In genomic region chr6:40265615-40266014, GRCh38 we compare ENCODE assay signal across 37 cellular contexts.
"Had no signal": no experiment of that assay in that cellular context is flagged by ENCODE, and none has a peak within 500 bp of the region (broad histone marks: within the 10 kb centered on the region; RNA-seq: fewer than 3 reads in every experiment).

No MANE protein-coding gene starts in this region.

- ATAC-seq: activated CD8-positive, alpha-beta T cell treated with anti-CD3 and anti-CD28 coated beads for 36 hours; activated naive CD4-positive, alpha-beta T cell treated with anti-CD3 and anti-CD28 coated beads, Interleukin-2, amount 50 U/mL, for 72 hours; activated T-cell treated with anti-CD3 and anti-CD28 coated beads, Interleukin-2, amount 50 U/mL, for 4 hours; activated T-cell treated with anti-CD3 and anti-CD28 coated beads, Interleukin-2, amount 50 U/mL, for 72 hours; activated T-helper 17 cell treated with anti-CD3 and anti-CD28 coated beads, Interleukin-2, amount 50 U/mL, for 72 hours; body of pancreas had no signal

- H3K4me1 ChIP-seq: adrenal gland, breast epithelium had no signal

- H3K36me3 ChIP-seq: adrenal gland, brain microvascular endothelial cell, breast epithelium had no signal

- H3K4me1 Mint-ChIP-seq: activated B cell treated with CpG ODN at 0.5 μM for 24 hours; activated CD4-positive, alpha-beta T cell treated with anti-CD3 and anti-CD28 coated beads, Interleukin-2, amount 10 ng/mL, durations not matched to agents 24 days and 14 days; activated naive CD8-positive, alpha-beta T cell treated with anti-CD3 and anti-CD28 coated beads for 36 hours; activated T-helper 17 cell treated with anti-CD3 and anti-CD28 coated beads, Interleukin-2, amount 50 U/mL, for 72 hours; central memory CD8-positive, alpha-beta T cell had no signal

- H3K4me3 ChIP-seq: adrenal gland, body of pancreas, breast epithelium had no signal

- H3K27ac ChIP-seq: adrenal gland, body of pancreas, brain microvascular endothelial cell, breast epithelium, VCaP had no signal

- H3K4me3 Mint-ChIP-seq: activated B cell treated with CpG ODN at 0.5 μM for 24 hours; activated CD4-positive, alpha-beta memory T cell treated with anti-CD3 and anti-CD28 coated beads for 36 hours; activated CD4-positive, alpha-beta T cell treated with anti-CD3 and anti-CD28 coated beads, Interleukin-2, amount 10 ng/mL, durations not matched to agents 24 days and 14 days; activated CD8-positive, alpha-beta T cell treated with anti-CD3 and anti-CD28 coated beads for 36 hours; activated naive CD4-positive, alpha-beta T cell treated with anti-CD3 and anti-CD28 coated beads for 36 hours; activated naive CD8-positive, alpha-beta T cell treated with anti-CD3 and anti-CD28 coated beads for 36 hours; activated T-cell treated with anti-CD3 and anti-CD28 coated beads, Interleukin-2, amount 50 U/mL, for 4 hours; activated T-cell treated with anti-CD3 and anti-CD28 coated beads, Interleukin-2, amount 50 U/mL, for 72 hours; activated T-helper 1 cell treated with anti-CD3 and anti-CD28 coated beads, Interleukin-12 subunit alpha, Interleukin-12 subunit beta, Interleukin-2, Interleukin-4 antibody, amounts not matched to agents 30 ng/mL and 10 ng/mL and 1 ng/mL, durations not matched to agents 14 hours and 24 hours and 36 hours; activated T-helper 17 cell treated with anti-CD3 and anti-CD28 coated beads, Interleukin-2, amount 50 U/mL, for 72 hours; central memory CD8-positive, alpha-beta T cell; T-helper 1 cell treated with Interleukin-12 subunit alpha and Interleukin-12 subunit beta and Interleukin-4 antibody, amounts not matched to agents 30 μg/mL and 1 μg/mL, for 36 hours; T-helper 2 cell treated with Interferon-gamma antibody and Interleukin-4, amounts not matched to agents 5 μg/mL and 100 μg/mL, for 36 hours had no signal

- H3K9me3 ChIP-seq: adrenal gland, body of pancreas, breast epithelium had no signal

- H3K27ac Mint-ChIP-seq: activated B cell treated with CpG ODN at 0.5 μM for 24 hours; activated CD4-positive, alpha-beta memory T cell treated with anti-CD3 and anti-CD28 coated beads for 36 hours; activated CD4-positive, alpha-beta T cell treated with anti-CD3 and anti-CD28 coated beads, Interleukin-2, amount 10 ng/mL, durations not matched to agents 24 days and 14 days; activated CD8-positive, alpha-beta T cell treated with anti-CD3 and anti-CD28 coated beads for 36 hours; activated naive CD4-positive, alpha-beta T cell treated with anti-CD3 and anti-CD28 coated beads for 36 hours; activated naive CD4-positive, alpha-beta T cell treated with anti-CD3 and anti-CD28 coated beads, Interleukin-2, amount 50 U/mL, for 72 hours; activated naive CD8-positive, alpha-beta T cell treated with anti-CD3 and anti-CD28 coated beads for 36 hours; activated T-cell treated with anti-CD3 and anti-CD28 coated beads, Interleukin-2, amount 50 U/mL, for 72 hours; activated T-helper 1 cell treated with anti-CD3 and anti-CD28 coated beads, Interleukin-12 subunit alpha, Interleukin-12 subunit beta, Interleukin-2, Interleukin-4 antibody, amounts not matched to agents 30 ng/mL and 10 ng/mL and 1 ng/mL, durations not matched to agents 14 hours and 24 hours and 36 hours; activated T-helper 17 cell treated with anti-CD3 and anti-CD28 coated beads, Interleukin-2, amount 50 U/mL, for 72 hours; T-helper 1 cell treated with Interleukin-12 subunit alpha and Interleukin-12 subunit beta and Interleukin-4 antibody, amounts not matched to agents 30 μg/mL and 1 μg/mL, for 36 hours; T-helper 2 cell treated with Interferon-gamma antibody and Interleukin-4, amounts not matched to agents 5 μg/mL and 100 μg/mL, for 36 hours had no signal

- H3K27me3 Mint-ChIP-seq: activated CD4-positive, alpha-beta memory T cell treated with anti-CD3 and anti-CD28 coated beads for 36 hours had no signal

- H3K36me3 Mint-ChIP-seq: activated CD4-positive, alpha-beta memory T cell treated with anti-CD3 and anti-CD28 coated beads for 36 hours; activated naive CD4-positive, alpha-beta T cell treated with anti-CD3 and anti-CD28 coated beads, Interleukin-2, amount 50 U/mL, for 72 hours; activated naive CD8-positive, alpha-beta T cell treated with anti-CD3 and anti-CD28 coated beads for 36 hours had no signal

- H3K27me3 ChIP-seq: adrenal gland, body of pancreas, brain microvascular endothelial cell, breast epithelium had no signal

- DNase-seq: activated B cell treated with CpG ODN at 0.5 μM for 24 hours; activated CD4-positive, alpha-beta memory T cell treated with anti-CD3 and anti-CD28 coated beads for 36 hours; activated CD4-positive, alpha-beta T cell treated with anti-CD3 and anti-CD28 coated beads for 4 hours; activated CD4-positive, alpha-beta T cell treated with anti-CD3 and anti-CD28 coated beads, Interleukin-2, amount 10 ng/mL, durations not matched to agents 24 days and 14 days; activated CD4-positive, alpha-beta T cell treated with anti-CD3 and anti-CD28 coated beads, Interleukin-2, amount 50 U/mL, for 1 hour; activated CD4-positive, alpha-beta T cell treated with anti-CD3 and anti-CD28 coated beads, Interleukin-2, amount 50 U/mL, for 4 hours; activated CD4-positive, CD25-positive, alpha-beta regulatory T cell treated with anti-CD3 and anti-CD28 coated beads, Interleukin-2, amount 50 U/mL, for 72 hours; activated CD8-positive, alpha-beta memory T cell treated with anti-CD3 and anti-CD28 coated beads, Interleukin-2, amount 50 U/mL, for 4 hours; activated CD8-positive, alpha-beta T cell treated with anti-CD3 and anti-CD28 coated beads for 36 hours; activated effector memory CD4-positive, alpha-beta T cell treated with anti-CD3 and anti-CD28 coated beads, Interleukin-2, amount 50 U/mL, for 16 hours; activated gamma-delta T cell treated with Interleukin-2 at 50 U/mL for 16 hours; activated naive CD4-positive, alpha-beta T cell; activated naive CD4-positive, alpha-beta T cell treated with anti-CD3 and anti-CD28 coated beads for 36 hours; activated naive CD4-positive, alpha-beta T cell treated with anti-CD3 and anti-CD28 coated beads, Interleukin-2, amount 50 U/mL, for 16 hours; activated naive CD8-positive, alpha-beta T cell treated with anti-CD3 and anti-CD28 coated beads for 36 hours; activated T-cell treated with anti-CD3 and anti-CD28 coated beads for 4 hours; activated T-cell treated with anti-CD3 and anti-CD28 coated beads, Interleukin-2, amount 50 U/mL, for 1 hour; activated T-cell treated with anti-CD3 and anti-CD28 coated beads, Interleukin-2, amount 50 U/mL, for 4 hours; activated T-cell treated with anti-CD3 and anti-CD28 coated beads, Interleukin-2, amount 50 U/mL, for 72 hours; adrenal gland; amniotic stem cell; aorta; body of pancreas; brain microvascular endothelial cell; caudate nucleus; cerebellar nuclear complex; T-helper 1 cell; T-helper 2 cell; T-helper 9 cell had no signal

- H3K9me3 Mint-ChIP-seq: activated CD4-positive, alpha-beta memory T cell treated with anti-CD3 and anti-CD28 coated beads for 36 hours; activated CD4-positive, alpha-beta T cell treated with anti-CD3 and anti-CD28 coated beads, Interleukin-2, amount 10 ng/mL, durations not matched to agents 24 days and 14 days; activated CD8-positive, alpha-beta T cell treated with anti-CD3 and anti-CD28 coated beads for 36 hours; activated naive CD4-positive, alpha-beta T cell treated with anti-CD3 and anti-CD28 coated beads for 36 hours; activated naive CD8-positive, alpha-beta T cell treated with anti-CD3 and anti-CD28 coated beads for 36 hours; activated T-helper 1 cell treated with anti-CD3 and anti-CD28 coated beads, Interleukin-12 subunit alpha, Interleukin-12 subunit beta, Interleukin-2, Interleukin-4 antibody, amounts not matched to agents 30 ng/mL and 10 ng/mL and 1 ng/mL, durations not matched to agents 14 hours and 24 hours and 36 hours; central memory CD8-positive, alpha-beta T cell; T-helper 1 cell treated with Interleukin-12 subunit alpha and Interleukin-12 subunit beta and Interleukin-4 antibody, amounts not matched to agents 30 μg/mL and 1 μg/mL, for 36 hours; T-helper 2 cell treated with Interferon-gamma antibody and Interleukin-4, amounts not matched to agents 5 μg/mL and 100 μg/mL, for 36 hours had no signal
